Comparison of ENCODE assay signal across 8 cellular contexts in genomic region chr2:95401480-95401879, GRCh38. TPM values are rescaled to one million over a fixed set of nuclear protein-coding genes. Genes with fewer than 3 reads are reported as not detected.
DNase-seq lines count a peak whose midpoint lies in the region; ATAC-seq and TF ChIP-seq lines count a peak whose summit lies in the region.

No MANE protein-coding gene starts in this region.

- ATAC-seq in T-cell (replicated peaks in 1 of 4) (no peak), gastrocnemius medialis (no peak), GM21723 (IDR thresholded peaks at IDR 0.05; ENCODE audit: unreplicated experiment) (no peak), GM21526 (IDR thresholded peaks at IDR 0.05; ENCODE audit: low FRiP score, unreplicated experiment) (no peak)

- H3K4me3 ChIP-seq in GM12864 (ENCODE audit: low read depth, low read length): peak overlapping the region; percentile 96
- H3K4me3 ChIP-seq in fibroblast of the aortic adventitia (ENCODE audit: low read depth, low read length): peak overlapping the region; percentile 96
- peak overlapping the region; percentile 90 to 99 (median 96) for H3K4me3 ChIP-seq in gastrocnemius medialis

- in situ Hi-C loops in gastrocnemius medialis (cut with MboI; ENCODE audit: low sequenced_read_pairs in 4 of 4): no loop called here

- no peaks in the 10 kb centered on the region for H3K27me3 ChIP-seq in gastrocnemius medialis

- peaks cover 12 to 18% of the 10 kb centered on the region in 2 donors for H3K4me1 ChIP-seq in gastrocnemius medialis

- no peaks in the 10 kb centered on the region for H3K27me3 Mint-ChIP-seq in T-cell

- H3K4me3 Mint-ChIP-seq in T-cell: peak overlapping the region; percentile 98 to 99 (median 98)

- no peak for TF ChIP-seq CTCF in GM12864 (IDR thresholded peaks at IDR 0.05; ENCODE audit: low read depth, low read length, missing control alignments)
- no peak for TF ChIP-seq CTCF in fibroblast of the aortic adventitia (IDR thresholded peaks at IDR 0.05; ENCODE audit: insufficient read depth, low read length)
- TF ChIP-seq CTCF in gastrocnemius medialis (IDR thresholded peaks at IDR 0.05 in 4 of 5, conservative IDR thresholded peaks at IDR 0.05 in 1 of 5): no peak

- CTCF ChIA-PET in T-cell (lab: Charles Lee): interaction anchor here in 1 of 2 donors (1.1 kb wide), 1 partner anchor 318 kb away, joined by 3 read pairs; no protein-coding TSS in a partner anchor

- intact Hi-C loops in gastrocnemius medialis (cut with DNase I; ENCODE audit: low total_unique reads): loop anchor here (5.0 kb wide), 1 partner anchor 326 kb away; no protein-coding TSS in a partner anchor

- H3K27ac Mint-ChIP-seq in T-cell: peak overlapping the region in 1 of 2 donors; percentile 19

- no peaks in the 10 kb centered on the region for H3K9me3 ChIP-seq in gastrocnemius medialis

- H3K27ac ChIP-seq in gastrocnemius medialis: peak overlapping the region in 1 of 4 donors; percentile 92

- H3K36me3 ChIP-seq in gastrocnemius medialis: no peaks in the 10 kb centered on the region

- peaks cover 27 to 29% (median 28%) of the 10 kb centered on the region in 3 donors for H3K4me1 Mint-ChIP-seq in T-cell

- POLR2A ChIA-PET in T-cell (lab: Charles Lee): no interaction called here

- no peak for DNase-seq in GM12864 (ENCODE audit: low read depth)
- DNase-seq in T-cell: no peak
- DNase-seq in fibroblast of the aortic adventitia (ENCODE audit: low read depth): no peak
- DNase-seq in gastrocnemius medialis: no peak
- no peak for DNase-seq in iPS-NIHi11 (ENCODE audit: low spot score)
- DNase-seq in NCI-H748 (lab: John Stamatoyannopoulos, UW; ENCODE audit: unreplicated experiment): no peak

- no peaks in the 10 kb centered on the region for H3K9me3 Mint-ChIP-seq in T-cell

- TF ChIP-seq POLR2A in gastrocnemius medialis (IDR thresholded peaks at IDR 0.05): no peak

- H3K36me3 Mint-ChIP-seq in T-cell: no peaks in the 10 kb centered on the region

RNA-seq across cellular contexts. Expression of gene FAHD2A, which starts 1.0 kb away (rescaled TPM):
- 10 to 100 TPM; 26.4 to 34.9 (median 28.7) TPM for total RNA-seq in T-cell
- 2.7 and 15.4 TPM in 2 replicates for total RNA-seq in fibroblast of the aortic adventitia (ENCODE audit: low replicate concordance)
- total RNA-seq in gastrocnemius medialis: 10 to 100 TPM; 18.4 to 28.3 (median 27.0) TPM
